8 cellular contexts compared by ENCODE assay signal in the genomic region with DNA sequence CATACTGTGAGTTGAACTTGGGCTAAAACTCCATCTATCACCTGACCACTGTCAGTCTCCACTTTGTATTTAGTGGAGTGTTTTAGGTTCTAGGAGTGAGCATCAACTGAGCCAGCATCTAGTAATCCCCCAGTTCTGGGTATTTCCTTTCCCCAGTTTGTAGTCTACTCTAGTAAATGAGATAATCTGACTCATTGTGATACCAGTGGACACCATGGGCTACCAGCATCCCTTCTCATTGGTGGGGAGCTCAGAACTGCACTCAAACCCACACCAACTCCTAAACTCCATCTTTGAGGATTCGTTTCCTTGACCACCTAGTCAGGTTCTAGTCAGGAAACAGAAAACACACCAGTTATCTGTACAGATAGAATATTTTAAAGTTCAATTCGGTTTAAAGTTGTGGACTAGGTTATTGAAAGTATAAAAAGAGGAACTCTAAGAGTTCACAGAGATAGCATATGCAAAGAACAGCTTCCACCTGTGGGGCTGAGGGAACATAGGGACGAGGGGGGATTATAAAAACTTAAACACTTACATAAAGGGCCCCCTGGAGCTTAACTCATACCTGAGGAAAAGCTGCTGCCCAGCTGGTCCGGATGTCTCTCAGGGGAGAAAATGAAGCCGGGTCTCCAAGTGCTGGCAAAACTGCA. TPM values are rescaled to one million over a fixed set of nuclear protein-coding genes. Genes with fewer than 3 reads are reported as not detected.
DNase-seq lines count a peak whose midpoint lies in the region; ATAC-seq lines count a peak whose summit lies in the region.

No MANE protein-coding gene starts in this region.

- in situ Hi-C loops in G401 (cut with HindIII; ENCODE audit: low sequenced_read_pairs) = no loop called here

- ATAC-seq in GM21825 (IDR thresholded peaks at IDR 0.05; ENCODE audit: unreplicated experiment) = peak; percentile 91
- peak; percentile 90 for ATAC-seq in HG03571 (IDR thresholded peaks at IDR 0.05; ENCODE audit: unreplicated experiment)
- ATAC-seq in naive B cell (ENCODE audit: low read depth in 2 of 2) = peak; percentile 90 to 92
- no peak for ATAC-seq in left cardiac atrium

- DNase-seq in DMS 273 (lab: John Stamatoyannopoulos, UW; ENCODE audit: unreplicated experiment) (peak; percentile 20), DMS 273 treated with DMSO at 0.1 percent for 48 hours (lab: John Stamatoyannopoulos, UW) (no peak), naive B cell (peak; percentile 15), left cardiac atrium (no peak), G401 (ENCODE audit: low spot score) (no peak)
- DNase-seq in activated CD4-positive, alpha-beta T cell treated with anti-CD3 and anti-CD28 coated beads for 4 hours = no peak

- H3K4me3 Mint-ChIP-seq in naive B cell = peak overlapping the region in 5 of 8 donors; percentile 14 to 79 (median 50)

- peak overlapping the region; percentile 17 to 86 (median 52) for H3K27ac Mint-ChIP-seq in naive B cell

- H3K36me3 Mint-ChIP-seq in naive B cell = peaks cover 6 to 15% of the 10 kb centered on the region in 2 donors

- no peaks in the 10 kb centered on the region for H3K9me3 Mint-ChIP-seq in naive B cell

- intact Hi-C loops in left cardiac atrium (cut with DNase I) = no loop called here

- no peaks in the 10 kb centered on the region for H3K27me3 Mint-ChIP-seq in naive B cell

- H3K4me1 Mint-ChIP-seq in naive B cell = peaks cover 16 to 23% (median 21%) of the 10 kb centered on the region in 3 donors

RNA-seq across cellular contexts. Expression of a gene that starts 36.0 kb away (rescaled TPM):
- 10 to 100 TPM in 5 of 6 donors, 1 to 10 TPM in 1; 8.0 to 23.9 (median 13.8) TPM for polyA plus RNA-seq in naive B cell (ENCODE audit: low read depth in 6 of 6)
- total RNA-seq in left cardiac atrium = 10 to 100 TPM in 1 of 2 donors, 1 to 10 TPM in 1; 9.8 to 10.8 TPM
- total RNA-seq in G401 (2014; rRNA removed; shearing (Covaris generic)) = 32.9 and 48.7 TPM in 2 replicates

Comparison
In these comparisons a context has a peak if more than half of its experiments do, and no peak if none do; other contexts are left out.
1. DNase-seq: peak in DMS 273 (single experiment) and naive B cell (single experiment); none in DMS 273 treated with DMSO at 0.1 percent for 48 hours (single experiment), left cardiac atrium (single experiment), G401 (single experiment) and activated CD4-positive, alpha-beta T cell treated with anti-CD3 and anti-CD28 coated beads for 4 hours (0 of 2).
2. ATAC-seq: peak in GM21825 (single experiment), HG03571 (single experiment) and naive B cell (2 of 2); none in left cardiac atrium (0 of 2).